ENCODE assay signal across 1 cellular context in the genomic region with DNA sequence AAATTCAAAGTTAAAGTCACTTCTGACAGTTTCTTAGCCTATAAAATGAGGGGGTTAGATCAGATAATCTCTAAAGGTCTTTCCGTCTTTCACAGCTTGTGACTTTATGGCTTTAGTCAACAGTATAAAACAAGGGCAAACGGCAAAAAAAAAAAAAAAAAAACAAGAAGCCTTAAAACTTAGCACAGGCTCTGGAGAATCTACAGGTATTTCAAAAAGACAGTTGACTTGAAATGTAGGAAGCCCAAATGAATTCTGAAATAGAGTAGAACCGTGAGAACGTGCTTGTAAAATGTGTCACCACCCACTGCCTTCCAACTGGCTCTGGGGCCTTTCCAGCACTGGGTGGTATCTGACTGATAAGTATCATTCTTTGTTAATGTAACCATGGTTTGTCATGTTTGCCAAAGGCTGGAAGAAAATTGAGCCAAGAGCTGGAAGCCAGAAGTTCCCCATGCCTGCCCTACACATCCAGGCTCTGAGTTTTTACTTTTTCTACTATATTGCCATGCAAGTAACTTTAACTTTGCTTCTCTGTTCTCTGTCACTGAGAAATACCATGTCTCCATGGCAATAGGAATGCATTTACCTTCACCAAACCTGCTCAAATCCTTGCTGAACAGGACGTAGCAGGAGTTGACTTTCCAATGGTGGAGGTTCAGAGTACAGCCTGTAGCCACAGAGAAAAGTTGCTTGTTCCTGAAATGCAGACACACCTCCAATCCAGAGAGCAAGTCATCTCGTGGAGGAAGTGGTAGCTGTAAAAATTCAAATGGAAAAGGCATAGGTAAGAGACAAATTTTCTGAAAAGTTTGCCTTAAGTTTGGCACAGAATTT.
TF ChIP-seq lines count a peak whose summit lies in the region.

No MANE protein-coding gene starts in this region.

TF ChIP-seq in HEK293, 187 proteins besides CTCF, POLR2A, EP300 and RAD21 (continued from another document and continues in another):
- TF ChIP-seq ZNF843 (tag by site-specific recombination; IDR thresholded peaks at IDR 0.05): peak; percentile 91
- TF ChIP-seq ZNF473 (tag by site-specific recombination; IDR thresholded peaks at IDR 0.05): no peak
- peak; percentile 38; the same call in 1 of the 2 replicates for TF ChIP-seq OVOL3 (tag by site-specific recombination; IDR thresholded peaks at IDR 0.05)
- TF ChIP-seq ZFP37 (tag by site-specific recombination; IDR thresholded peaks at IDR 0.05): no peak
- 0 out of 2 replicates have a peak, but pooled peaks have one; percentile 10 for TF ChIP-seq ZBTB20 (tag by site-specific recombination; IDR thresholded peaks at IDR 0.05)
- no peak for TF ChIP-seq ZNF23 (tag by site-specific recombination; IDR thresholded peaks at IDR 0.05; ENCODE audit: borderline replicate concordance)
- no peak for TF ChIP-seq PRDM2 (tag by site-specific recombination; IDR thresholded peaks at IDR 0.05; ENCODE audit: borderline replicate concordance)
- TF ChIP-seq MEIS1 (CRISPR knock-in tag; IDR thresholded peaks at IDR 0.05; ENCODE audit: borderline replicate concordance): no peak
- TF ChIP-seq ZNF148 (tag by site-specific recombination; IDR thresholded peaks at IDR 0.05; ENCODE audit: borderline replicate concordance): no peak
- no peak for TF ChIP-seq ZNF501 (tag by site-specific recombination; IDR thresholded peaks at IDR 0.05)
- TF ChIP-seq ZNF132 (tag by site-specific recombination; IDR thresholded peaks at IDR 0.05; ENCODE audit: borderline replicate concordance): no peak
- TF ChIP-seq, protein P1, sequence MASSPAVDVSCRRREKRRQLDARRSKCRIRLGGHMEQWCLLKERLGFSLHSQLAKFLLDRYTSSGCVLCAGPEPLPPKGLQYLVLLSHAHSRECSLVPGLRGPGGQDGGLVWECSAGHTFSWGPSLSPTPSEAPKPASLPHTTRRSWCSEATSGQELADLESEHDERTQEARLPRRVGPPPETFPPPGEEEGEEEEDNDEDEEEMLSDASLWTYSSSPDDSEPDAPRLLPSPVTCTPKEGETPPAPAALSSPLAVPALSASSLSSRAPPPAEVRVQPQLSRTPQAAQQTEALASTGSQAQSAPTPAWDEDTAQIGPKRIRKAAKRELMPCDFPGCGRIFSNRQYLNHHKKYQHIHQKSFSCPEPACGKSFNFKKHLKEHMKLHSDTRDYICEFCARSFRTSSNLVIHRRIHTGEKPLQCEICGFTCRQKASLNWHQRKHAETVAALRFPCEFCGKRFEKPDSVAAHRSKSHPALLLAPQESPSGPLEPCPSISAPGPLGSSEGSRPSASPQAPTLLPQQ (tag by site-specific recombination; IDR thresholded peaks at IDR 0.05): peak; percentile 13; the same call in 1 of the 2 replicates
- no peak for TF ChIP-seq ZNF560 (tag by site-specific recombination; IDR thresholded peaks at IDR 0.05; ENCODE audit: borderline replicate concordance)
- TF ChIP-seq EGR2 (tag by site-specific recombination; IDR thresholded peaks at IDR 0.05; ENCODE audit: low read depth): peak; percentile 62
- no peak for TF ChIP-seq PBX3 (CRISPR knock-in tag; IDR thresholded peaks at IDR 0.05)
- TF ChIP-seq HOXC10 (CRISPR knock-in tag; IDR thresholded peaks at IDR 0.05): no peak
- TF ChIP-seq TRIM28 (IDR thresholded peaks at IDR 0.05; ENCODE audit: borderline replicate concordance, low read length): 0 out of 2 replicates have a peak, but pooled peaks have one; percentile 21
- no peak for TF ChIP-seq YY1 (tag by site-specific recombination; IDR thresholded peaks at IDR 0.05)
- TF ChIP-seq ZNF837 (tag by site-specific recombination; IDR thresholded peaks at IDR 0.05): no peak
- no peak for TF ChIP-seq SETDB1 (IDR thresholded peaks at IDR 0.05; ENCODE audit: insufficient read length, low read length)
- TF ChIP-seq ZNF112 (tag by site-specific recombination; IDR thresholded peaks at IDR 0.05): no peak
- TF ChIP-seq ZNF18 (tag by site-specific recombination; IDR thresholded peaks at IDR 0.05): peak; percentile 69
- TF ChIP-seq, protein P2, sequence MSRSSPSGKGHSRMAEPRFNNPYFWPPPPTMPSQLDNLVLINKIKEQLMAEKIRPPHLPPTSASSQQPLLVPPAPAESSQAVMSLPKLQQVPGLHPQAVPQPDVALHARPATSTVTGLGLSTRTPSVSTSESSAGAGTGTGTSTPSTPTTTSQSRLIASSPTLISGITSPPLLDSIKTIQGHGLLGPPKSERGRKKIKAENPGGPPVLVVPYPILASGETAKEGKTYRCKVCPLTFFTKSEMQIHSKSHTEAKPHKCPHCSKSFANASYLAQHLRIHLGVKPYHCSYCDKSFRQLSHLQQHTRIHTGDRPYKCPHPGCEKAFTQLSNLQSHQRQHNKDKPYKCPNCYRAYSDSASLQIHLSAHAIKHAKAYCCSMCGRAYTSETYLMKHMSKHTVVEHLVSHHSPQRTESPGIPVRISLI (tag by site-specific recombination; IDR thresholded peaks at IDR 0.05): no peak
- TF ChIP-seq ZNF510 (tag by site-specific recombination; IDR thresholded peaks at IDR 0.05; ENCODE audit: insufficient replicate concordance): no peak
- no peak for TF ChIP-seq ZNF426 (tag by site-specific recombination; IDR thresholded peaks at IDR 0.05)
- no peak for TF ChIP-seq ZNF26 (tag by site-specific recombination; IDR thresholded peaks at IDR 0.05)
- TF ChIP-seq, protein P3, sequence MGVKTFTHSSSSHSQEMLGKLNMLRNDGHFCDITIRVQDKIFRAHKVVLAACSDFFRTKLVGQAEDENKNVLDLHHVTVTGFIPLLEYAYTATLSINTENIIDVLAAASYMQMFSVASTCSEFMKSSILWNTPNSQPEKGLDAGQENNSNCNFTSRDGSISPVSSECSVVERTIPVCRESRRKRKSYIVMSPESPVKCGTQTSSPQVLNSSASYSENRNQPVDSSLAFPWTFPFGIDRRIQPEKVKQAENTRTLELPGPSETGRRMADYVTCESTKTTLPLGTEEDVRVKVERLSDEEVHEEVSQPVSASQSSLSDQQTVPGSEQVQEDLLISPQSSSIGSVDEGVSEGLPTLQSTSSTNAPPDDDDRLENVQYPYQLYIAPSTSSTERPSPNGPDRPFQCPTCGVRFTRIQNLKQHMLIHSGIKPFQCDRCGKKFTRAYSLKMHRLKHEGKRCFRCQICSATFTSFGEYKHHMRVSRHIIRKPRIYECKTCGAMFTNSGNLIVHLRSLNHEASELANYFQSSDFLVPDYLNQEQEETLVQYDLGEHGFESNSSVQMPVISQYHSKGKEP (tag by site-specific recombination; IDR thresholded peaks at IDR 0.05): no peak
- TF ChIP-seq ATF2 (tag by site-specific recombination; IDR thresholded peaks at IDR 0.05; ENCODE audit: low read depth): no peak
- no peak for TF ChIP-seq ZNF654 (tag by site-specific recombination; IDR thresholded peaks at IDR 0.05; ENCODE audit: low read depth)
- TF ChIP-seq, protein P4, sequence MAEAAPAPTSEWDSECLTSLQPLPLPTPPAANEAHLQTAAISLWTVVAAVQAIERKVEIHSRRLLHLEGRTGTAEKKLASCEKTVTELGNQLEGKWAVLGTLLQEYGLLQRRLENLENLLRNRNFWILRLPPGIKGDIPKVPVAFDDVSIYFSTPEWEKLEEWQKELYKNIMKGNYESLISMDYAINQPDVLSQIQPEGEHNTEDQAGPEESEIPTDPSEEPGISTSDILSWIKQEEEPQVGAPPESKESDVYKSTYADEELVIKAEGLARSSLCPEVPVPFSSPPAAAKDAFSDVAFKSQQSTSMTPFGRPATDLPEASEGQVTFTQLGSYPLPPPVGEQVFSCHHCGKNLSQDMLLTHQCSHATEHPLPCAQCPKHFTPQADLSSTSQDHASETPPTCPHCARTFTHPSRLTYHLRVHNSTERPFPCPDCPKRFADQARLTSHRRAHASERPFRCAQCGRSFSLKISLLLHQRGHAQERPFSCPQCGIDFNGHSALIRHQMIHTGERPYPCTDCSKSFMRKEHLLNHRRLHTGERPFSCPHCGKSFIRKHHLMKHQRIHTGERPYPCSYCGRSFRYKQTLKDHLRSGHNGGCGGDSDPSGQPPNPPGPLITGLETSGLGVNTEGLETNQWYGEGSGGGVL (tag by site-specific recombination; IDR thresholded peaks at IDR 0.05): no peak
